ENCODE assay signal across 19 cellular contexts in the genomic region with DNA sequence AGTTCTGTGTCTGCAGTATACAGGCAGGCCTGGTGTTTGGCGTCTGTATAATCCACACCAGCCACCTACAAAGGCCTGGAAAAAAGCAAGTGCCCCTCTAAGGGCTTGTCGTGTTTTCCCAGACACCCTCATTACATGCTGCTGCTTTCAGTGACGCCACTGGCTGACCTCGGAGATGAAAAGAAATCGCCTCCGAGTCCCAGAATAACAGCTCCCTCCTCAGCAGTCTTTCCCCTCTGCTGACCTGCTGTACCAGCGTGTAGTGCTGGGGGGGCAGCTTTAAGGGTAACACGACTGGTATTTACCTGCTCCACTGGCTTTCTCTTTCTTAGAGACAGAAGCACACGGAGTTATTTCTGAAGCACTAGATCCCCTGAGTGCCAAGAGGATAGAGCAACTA.
A peak's percentile ranks its signal among the peaks of the same experiment; 100 is the strongest.
DNase-seq lines count a peak whose midpoint lies in the region; ATAC-seq and TF ChIP-seq lines count a peak whose summit lies in the region.
"Had no signal": no experiment of that assay in that cellular context is flagged by ENCODE, and none has a peak within 500 bp of the region (broad histone marks: within the 10 kb centered on the region; RNA-seq: fewer than 3 reads in every experiment).

No MANE protein-coding gene starts in this region.

- H2BK12ac ChIP-seq in neuronal stem cell (ENCODE audit: low read length): no peak overlapping the region

- H3K36me3 ChIP-seq in neuronal stem cell (replicated peaks in 1 of 2; ENCODE audit: control insufficient read depth in 2 of 2, insufficient read depth in 2 of 2, low read length in 2 of 2): no peaks in the 10 kb centered on the region
- no peaks in the 10 kb centered on the region for H3K36me3 ChIP-seq in effector memory CD4-positive, alpha-beta T cell (ENCODE audit: control insufficient read depth, insufficient read depth, low read length)
- no peaks in the 10 kb centered on the region for H3K36me3 ChIP-seq in gastroesophageal sphincter
- H3K36me3 ChIP-seq: BLaER1 treated with 17β-estradiol and CSF1 and Interleukin-3, amounts not matched to agents 10 nM and 100 nM; MG63 had no signal

- H3K27ac Mint-ChIP-seq in brain: peak overlapping the region; percentile 14 to 93 (median 88)

- DNase-seq in Ammon's horn (ENCODE audit: low spot score) (peak; percentile 13), islet precursor cell (peak; percentile 65), neuronal stem cell (ENCODE audit: low spot score) (no peak), LoVo (ENCODE audit: low spot score) (no peak)
- DNase-seq in effector memory CD4-positive, alpha-beta T cell: no peak
- DNase-seq in activated CD4-positive, CD25-positive, alpha-beta regulatory T cell (lab: John Stamatoyannopoulos, UW): no peak
- DNase-seq: 8988T, DMS 273 treated with DMSO at 0.1 percent for 48 hours, MG63, NCI-H1105 treated with DMSO at 0.1 percent for 48 hours, NCI-H187 treated with DMSO at 0.1 percent for 48 hours, NCI-H2171 treated with DMSO at 0.1 percent for 48 hours, NCI-H774, PC-9 had no signal

- no peak overlapping the region for H3K14ac ChIP-seq in neuronal stem cell (ENCODE audit: low read length)

- H3K18ac ChIP-seq in neuronal stem cell (ENCODE audit: low read length): peak overlapping the region; percentile 1

- H2AK5ac ChIP-seq in neuronal stem cell (ENCODE audit: low read depth, low read length): no peak overlapping the region

- no peak overlapping the region for H4K91ac ChIP-seq in neuronal stem cell (ENCODE audit: low read depth, low read length, poor library complexity)

- no peak overlapping the region for H3K4ac ChIP-seq in neuronal stem cell (ENCODE audit: low read length)

- no peak for TF ChIP-seq EP300 in gastroesophageal sphincter (IDR thresholded peaks at IDR 0.05)

- no peak overlapping the region for H3K4me3 ChIP-seq in neuronal stem cell (ENCODE audit: low read length in 2 of 2)
- no peak overlapping the region for H3K4me3 ChIP-seq in effector memory CD4-positive, alpha-beta T cell (ENCODE audit: insufficient read depth, low read depth, low read length, poor library complexity, severe bottlenecking)
- no peak overlapping the region for H3K4me3 ChIP-seq in gastroesophageal sphincter
- H3K4me3 ChIP-seq: BLaER1 treated with 17β-estradiol and CSF1 and Interleukin-3, amounts not matched to agents 10 nM and 100 nM; MG63; PC-9 had no signal

- no peak overlapping the region for H2BK15ac ChIP-seq in neuronal stem cell (ENCODE audit: low read length)

- no peak overlapping the region for H3K23ac ChIP-seq in neuronal stem cell (ENCODE audit: low read depth, low read length, poor library complexity)

- H3K4me1 ChIP-seq in neuronal stem cell (ENCODE audit: control insufficient read depth in 2 of 2, insufficient read depth in 1 of 2, low read depth in 1 of 2, low read length in 2 of 2): peaks cover 0 to 4% of the 10 kb centered on the region in 2 donors
- H3K4me1 ChIP-seq in effector memory CD4-positive, alpha-beta T cell (ENCODE audit: control insufficient read depth, insufficient read depth, low read length, poor library complexity, severe bottlenecking): no peaks in the 10 kb centered on the region
- no peaks in the 10 kb centered on the region for H3K4me1 ChIP-seq in gastroesophageal sphincter

- WGBS in neuronal stem cell (ENCODE audit: extremely low coverage in 2 of 2, insufficient read length in 2 of 2, insufficient replicate concordance in 1 of 2), 2 donors: no CpG with 5 or more reads among the region's 9 CpGs
- 17 to 35% methylated on average over 1 to 8 of the region's 9 CpGs for WGBS in gastroesophageal sphincter (ENCODE audit: low coverage in 1 of 2), 2 donors

- no peak overlapping the region for H3K27ac ChIP-seq in neuronal stem cell (replicated peaks; ENCODE audit: low read length)
- H3K27ac ChIP-seq in effector memory CD4-positive, alpha-beta T cell (ENCODE audit: insufficient read depth, low read length, poor library complexity, severe bottlenecking): no peak overlapping the region
- H3K27ac ChIP-seq in gastroesophageal sphincter: peak overlapping the region in 1 of 4 donors; percentile 46
- H3K27ac ChIP-seq: BLaER1 treated with 17β-estradiol and CSF1 and Interleukin-3, amounts not matched to agents 10 nM and 100 nM; KMS-11; PC-9 had no signal

- H3K4me1 Mint-ChIP-seq in brain: peaks cover 13% of the 10 kb centered on the region

- H4K8ac ChIP-seq in neuronal stem cell (ENCODE audit: low read depth, low read length): no peak overlapping the region

- H3K9ac ChIP-seq in neuronal stem cell (ENCODE audit: low read depth, low read length, poor library complexity): no peak overlapping the region
- H3K9ac ChIP-seq: BLaER1 treated with 17β-estradiol and CSF1 and Interleukin-3, amounts not matched to agents 10 nM and 100 nM; KMS-11 had no signal

- no peaks in the 10 kb centered on the region for H3K27me3 Mint-ChIP-seq in brain

- peak overlapping the region in 4 of 5 experiments; percentile 43 to 70 (median 62) for H3K4me3 Mint-ChIP-seq in brain

- no peak for TF ChIP-seq CTCF in brain (conservative IDR thresholded peaks at IDR 0.05)
- TF ChIP-seq CTCF in gastroesophageal sphincter (IDR thresholded peaks at IDR 0.05): no peak

- H3K9me3 ChIP-seq in neuronal stem cell (replicated peaks in 1 of 2; ENCODE audit: control insufficient read depth in 2 of 2, insufficient read depth in 1 of 2, low read depth in 1 of 2, low read length in 2 of 2): no peaks in the 10 kb centered on the region
- H3K9me3 ChIP-seq in effector memory CD4-positive, alpha-beta T cell (ENCODE audit: control insufficient read depth, low read length): no peaks in the 10 kb centered on the region
- H3K9me3 ChIP-seq in gastroesophageal sphincter: no peaks in the 10 kb centered on the region
- H3K9me3 ChIP-seq: BLaER1 treated with 17β-estradiol and CSF1 and Interleukin-3, amounts not matched to agents 10 nM and 100 nM; MG63 had no signal

- no peak overlapping the region for H2BK120ac ChIP-seq in neuronal stem cell (ENCODE audit: low read depth, low read length)

- no peak for TF ChIP-seq POLR2A in gastroesophageal sphincter (IDR thresholded peaks at IDR 0.05)

- H3K36me3 Mint-ChIP-seq in brain: no peaks in the 10 kb centered on the region

- no peaks in the 10 kb centered on the region for H3K27me3 ChIP-seq in neuronal stem cell (ENCODE audit: control insufficient read depth in 3 of 3, insufficient read depth in 3 of 3, low read depth in 1 of 3, low read length in 3 of 3)
- no peaks in the 10 kb centered on the region for H3K27me3 ChIP-seq in effector memory CD4-positive, alpha-beta T cell (replicated peaks; ENCODE audit: control insufficient read depth, insufficient read depth, low read length, poor library complexity, severe bottlenecking)
- H3K27me3 ChIP-seq in gastroesophageal sphincter: no peaks in the 10 kb centered on the region
- H3K27me3 ChIP-seq: BLaER1 treated with 17β-estradiol and CSF1 and Interleukin-3, amounts not matched to agents 10 nM and 100 nM; MG63 had no signal

- no peaks in the 10 kb centered on the region for H3K9me3 Mint-ChIP-seq in brain

- H2BK5ac ChIP-seq in neuronal stem cell (ENCODE audit: low read length): no peak overlapping the region

- no peak overlapping the region for H3K4me2 ChIP-seq in neuronal stem cell (ENCODE audit: insufficient read depth, low read length, poor library complexity, severe bottlenecking)
- H3K4me2 ChIP-seq: BLaER1 treated with 17β-estradiol and CSF1 and Interleukin-3, amounts not matched to agents 10 nM and 100 nM; KMS-11; PC-9 had no signal

- peak overlapping the region; percentile 56 for H2AFZ ChIP-seq in neuronal stem cell (ENCODE audit: low read length)
- H2AFZ ChIP-seq: PC-9 had no signal

- no peak for ATAC-seq in gastroesophageal sphincter
- ATAC-seq: HepG2 had no signal

- no peaks in the 10 kb centered on the region for H3K79me1 ChIP-seq in neuronal stem cell (ENCODE audit: low read depth, low read length)

Comparison
In these comparisons a context has a peak if more than half of its experiments do, and no peak if none do; other contexts are left out.
1. DNase-seq: peak in Ammon's horn (single experiment) and islet precursor cell (single experiment); none in neuronal stem cell (single experiment), effector memory CD4-positive, alpha-beta T cell (0 of 3), LoVo (single experiment) and activated CD4-positive, CD25-positive, alpha-beta regulatory T cell (0 of 4).